ENCODE assay signal across 8 cellular contexts in the genomic region with DNA sequence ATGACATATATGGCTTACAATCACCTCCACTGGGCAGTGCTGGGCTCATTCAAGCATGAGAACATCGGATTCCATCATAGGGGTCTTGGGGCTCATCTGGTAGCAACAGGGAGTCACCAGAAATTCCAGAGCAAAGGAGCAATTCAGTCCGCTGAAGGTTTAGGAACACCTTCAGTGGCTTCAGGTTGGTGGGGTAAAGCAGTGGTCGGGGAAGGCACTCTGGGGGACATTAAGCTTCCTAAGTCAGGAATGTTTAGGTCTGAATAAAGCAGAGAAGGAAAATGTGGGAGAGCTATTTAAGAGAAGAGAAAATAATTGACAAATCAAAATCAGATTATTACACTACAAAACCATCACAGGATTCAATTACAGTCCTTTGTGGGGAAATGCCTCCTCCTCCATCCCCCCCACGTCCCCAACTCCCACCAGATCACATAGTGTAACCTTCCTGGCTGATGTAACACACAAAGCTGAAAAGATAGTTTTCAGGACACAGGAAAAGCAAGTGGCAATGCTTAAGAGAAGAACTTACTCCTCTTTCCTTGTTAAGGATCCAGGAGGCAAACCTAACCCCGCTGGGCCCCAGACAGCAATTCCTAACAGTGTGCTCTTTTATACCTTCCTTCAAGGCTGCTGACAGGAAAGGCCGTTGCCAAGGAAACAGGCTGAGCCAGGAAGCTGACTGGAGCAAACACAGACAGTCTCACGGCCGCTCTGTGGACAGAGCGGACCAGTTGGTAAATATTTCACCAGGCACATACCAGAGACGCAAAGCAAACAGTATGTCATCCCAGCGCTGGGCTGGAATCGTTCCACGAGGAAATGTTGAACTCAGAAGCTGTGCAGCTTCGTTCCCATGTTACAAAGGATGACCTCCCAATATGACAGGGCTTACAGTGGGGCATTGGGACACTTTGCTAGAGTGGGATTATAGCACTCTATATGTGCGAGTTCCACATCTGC. TPM values are rescaled to one million over a fixed set of nuclear protein-coding genes. Genes with fewer than 3 reads are reported as not detected.
DNase-seq lines count a peak whose midpoint lies in the region; ATAC-seq, FAIRE-seq and TF ChIP-seq lines count a peak whose summit lies in the region.

No MANE protein-coding gene starts in this region.

- no peaks in the 10 kb centered on the region for H3K36me3 ChIP-seq in endothelial cell of umbilical vein (ENCODE audit: control insufficient read depth in 2 of 2, extremely low read depth in 1 of 2, insufficient read depth in 2 of 2, low read length in 2 of 2)
- no peaks in the 10 kb centered on the region for H3K36me3 ChIP-seq in mesenchymal stem cell (ENCODE audit: control insufficient read depth in 1 of 2, insufficient read depth in 2 of 2, low read depth in 1 of 2, low read length in 2 of 2)
- no peaks in the 10 kb centered on the region for H3K36me3 ChIP-seq in uterus

- H4K8ac ChIP-seq in mesenchymal stem cell (ENCODE audit: low read length) = peak overlapping the region; percentile 86

- dilution Hi-C loops in endothelial cell of umbilical vein (cut with MboI; ENCODE audit: extremely low pct_ligation_motif_present, low sequenced_read_pairs) = no loop called here

- peak overlapping the region; percentile 98 for H2BK120ac ChIP-seq in mesenchymal stem cell (ENCODE audit: low read depth, low read length)

- TF ChIP-seq POLR2A in endothelial cell of umbilical vein (IDR thresholded peaks at IDR 0.05; ENCODE audit: low read depth, low read length) (peak; percentile 88), uterus (IDR thresholded peaks at IDR 0.05) (no peak)

- peak overlapping the region; percentile 85 to 91 for H2BK12ac ChIP-seq in mesenchymal stem cell (ENCODE audit: low read length in 2 of 2)

- H3K27me3 ChIP-seq in endothelial cell of umbilical vein (ENCODE audit: control insufficient read depth in 2 of 2, insufficient read depth in 2 of 2, low read length in 2 of 2) = no peaks in the 10 kb centered on the region
- H3K27me3 ChIP-seq in mesenchymal stem cell (ENCODE audit: control insufficient read depth in 1 of 2, insufficient read depth in 1 of 2, low read length in 2 of 2) = no peaks in the 10 kb centered on the region
- no peaks in the 10 kb centered on the region for H3K27me3 ChIP-seq in uterus

- H2AK5ac ChIP-seq in mesenchymal stem cell (ENCODE audit: low read length, severe bottlenecking) = peak overlapping the region; percentile 89

- peak; percentile 61 for ATAC-seq in HG02678 (IDR thresholded peaks at IDR 0.05; ENCODE audit: unreplicated experiment)
- no peak for ATAC-seq in activated CD4-positive, CD25-positive, alpha-beta regulatory T cell treated with anti-CD3 and anti-CD28 coated beads, Interleukin-2, amount 50 U/mL, for 24 hours
- ATAC-seq in GM18861 (IDR thresholded peaks at IDR 0.05; ENCODE audit: unreplicated experiment) = no peak

- FAIRE-seq in RCC 7860 (lab: Jason Lieb, UNC) = peak; percentile 96
- peak; percentile 97 for FAIRE-seq in endothelial cell of umbilical vein (lab: Jason Lieb, UNC)

- peak overlapping the region; percentile 94 for H3K27ac ChIP-seq in endothelial cell of umbilical vein (ENCODE audit: insufficient read depth, low read depth, low read length)
- H3K27ac ChIP-seq in mesenchymal stem cell (ENCODE audit: low read length, poor library complexity, severe bottlenecking) = peak overlapping the region; percentile 100
- peak overlapping the region; percentile 45 to 59 for H3K27ac ChIP-seq in uterus

- H2BK15ac ChIP-seq in mesenchymal stem cell (ENCODE audit: low read depth, poor library complexity, severe bottlenecking) = peak overlapping the region; percentile 48

- CTCF ChIA-PET in endothelial cell of umbilical vein (lab: Charles Lee) = interaction anchor here (0.8 to 5.6 kb wide), 10 partner anchors 17 to 181 kb away, joined by 3 to 114 read pairs (median 8); a partner anchor contains a TSS

- H3K14ac ChIP-seq in mesenchymal stem cell (ENCODE audit: low read length in 2 of 2) = peak overlapping the region in 1 of 2 experiments; percentile 69

- no peak overlapping the region for H3K23ac ChIP-seq in mesenchymal stem cell (ENCODE audit: low read length in 2 of 2)

- no peaks in the 10 kb centered on the region for H3K9me3 ChIP-seq in endothelial cell of umbilical vein (replicated peaks; ENCODE audit: control insufficient read depth, insufficient read depth, low read length)
- H3K9me3 ChIP-seq in mesenchymal stem cell (ENCODE audit: control insufficient read depth, low read length) = no peaks in the 10 kb centered on the region
- no peaks in the 10 kb centered on the region for H3K9me3 ChIP-seq in uterus

- H3K4me3 ChIP-seq in endothelial cell of umbilical vein (replicated peaks in 1 of 3; ENCODE audit: insufficient read depth in 1 of 3, low read depth in 1 of 3, low read length in 3 of 3) (peak overlapping the region in 2 of 3 experiments; percentile 8 to 12), mesenchymal stem cell (ENCODE audit: insufficient read depth in 1 of 2, low read depth in 1 of 2, low read length in 2 of 2) (peak overlapping the region in 1 of 2 experiments; percentile 35), uterus (no peak overlapping the region)

- POLR2A ChIA-PET in endothelial cell of umbilical vein (lab: Charles Lee) = interaction anchor here (1.2 to 1.8 kb wide), 2 partner anchors 57 to 97 kb away, joined by 4 to 8 read pairs; a partner anchor contains a TSS

- H2AFZ ChIP-seq in endothelial cell of umbilical vein (ENCODE audit: low read depth, low read length) (no peak overlapping the region), mesenchymal stem cell (ENCODE audit: low read depth, low read length) (no peak overlapping the region)

- no peaks in the 10 kb centered on the region for H3K79me2 ChIP-seq in endothelial cell of umbilical vein (ENCODE audit: control insufficient read depth, insufficient read depth, low read length)

- H4K20me1 ChIP-seq in endothelial cell of umbilical vein (replicated peaks; ENCODE audit: control insufficient read depth, extremely low read depth, insufficient read depth, low read length) = no peaks in the 10 kb centered on the region

- WGBS in mesenchymal stem cell = 14% methylated on average over 13 of the region's 15 CpGs

- H3K9ac ChIP-seq in endothelial cell of umbilical vein (replicated peaks; ENCODE audit: extremely low read depth, insufficient read depth, low read length) (peak overlapping the region; percentile 85), mesenchymal stem cell (ENCODE audit: low read length) (peak overlapping the region; percentile 88)

- H4K91ac ChIP-seq in mesenchymal stem cell (ENCODE audit: low read length) = peak overlapping the region; percentile 77

- peak overlapping the region; percentile 94 for H2BK5ac ChIP-seq in mesenchymal stem cell (ENCODE audit: low read depth, low read length, poor library complexity, severe bottlenecking)

- H3K4me2 ChIP-seq in endothelial cell of umbilical vein (ENCODE audit: insufficient read depth, low read length) (peak overlapping the region; percentile 68), mesenchymal stem cell (ENCODE audit: low read length, poor library complexity, severe bottlenecking) (peak overlapping the region; percentile 30)

- BruUV-seq in endothelial cell of umbilical vein (replicated peaks; lab: Mats Ljungman, UMichigan) = TSS peak; percentile 96

- H3K4ac ChIP-seq in mesenchymal stem cell (ENCODE audit: low read depth in 1 of 2, low read length in 2 of 2) = peak overlapping the region; percentile 67 to 71

- intact Hi-C loops in endothelial cell of umbilical vein (cut with micrococcal nuclease) (loop anchor here (1.0 to 10.0 kb wide), 10 partner anchors 27 to 1995 kb away; a partner anchor contains a TSS), uterus (cut with DNase I; ENCODE audit: low total_unique reads) (loop anchor here (5.0 kb wide), 1 partner anchor 178 kb away; no protein-coding TSS in a partner anchor)

- no peaks in the 10 kb centered on the region for H3K9me1 ChIP-seq in endothelial cell of umbilical vein (replicated peaks; ENCODE audit: control insufficient read depth, extremely low read depth, insufficient read depth, low read length)

- H3K18ac ChIP-seq in mesenchymal stem cell (ENCODE audit: low read depth in 1 of 2, low read length in 2 of 2) = peak overlapping the region; percentile 84 to 93

- TF ChIP-seq CTCF in AG09319 (IDR thresholded peaks at IDR 0.05; ENCODE audit: low read depth, low read length) (no peak), endothelial cell of umbilical vein (IDR thresholded peaks at IDR 0.05; ENCODE audit: extremely low read depth in 1 of 2, insufficient read depth in 1 of 2, low read depth in 1 of 2, low read length in 2 of 2) (no peak), uterus (IDR thresholded peaks at IDR 0.05) (no peak)

- H3K4me1 ChIP-seq in endothelial cell of umbilical vein (ENCODE audit: control insufficient read depth, extremely low read depth, insufficient read depth, low read length) = peaks cover 30% of the 10 kb centered on the region
- peaks cover 11% of the 10 kb centered on the region for H3K4me1 ChIP-seq in mesenchymal stem cell (ENCODE audit: control insufficient read depth, insufficient read depth, low read depth, low read length)
- no peaks in the 10 kb centered on the region for H3K4me1 ChIP-seq in uterus

- DNase-seq in AG09319 (ENCODE audit: extremely low read depth, low read depth) = peak; percentile 96
- DNase-seq in RCC 7860 (ENCODE audit: low spot score) = peak; percentile 99
- DNase-seq in endothelial cell of umbilical vein (ENCODE audit: low read depth, low spot score) = peak; percentile 99
- peak; percentile 100 for DNase-seq in mesenchymal stem cell
- peak; percentile 66 to 81 for DNase-seq in uterus

- H3K79me1 ChIP-seq in mesenchymal stem cell (replicated peaks; ENCODE audit: low read length, poor library complexity, severe bottlenecking) = no peaks in the 10 kb centered on the region

TF ChIP-seq in endothelial cell of umbilical vein, 7 proteins besides CTCF, POLR2A, EP300 and RAD21 (continues in another document):
- TF ChIP-seq POLR2AphosphoS5 (IDR thresholded peaks at IDR 0.05; ENCODE audit: insufficient read depth, low read depth, low read length) (peak; percentile 73), GATA2 (IDR thresholded peaks at IDR 0.05; ENCODE audit: insufficient read depth, insufficient read length, low read depth, low read length) (no peak), EZH2 (IDR thresholded peaks at IDR 0.05; ENCODE audit: borderline replicate concordance, low read depth, low read length, severe bottlenecking) (no peak), JUN (IDR thresholded peaks at IDR 0.05; ENCODE audit: borderline replicate concordance, insufficient read depth, insufficient read length, low read depth) (peak; percentile 55)

RNA-seq across cellular contexts. Expression of a gene that starts 57.5 kb away (rescaled TPM):
- total RNA-seq in endothelial cell of umbilical vein (11.1 and 14.5 TPM in 2 replicates), uterus (100 to 1,000 TPM in 2 of 4 donors, 10 to 100 TPM in 2; 70.9 to 163 (median 115) TPM)
- 7.6 and 11.4 TPM in 2 replicates for polyA plus RNA-seq in endothelial cell of umbilical vein
- 10.9 and 12.3 TPM in 2 replicates for polyA plus RNA-seq in endothelial cell of umbilical vein (2011; cell fraction: cytosol; rRNA removed)
- 11.8 and 12.1 TPM in 2 replicates for polyA plus RNA-seq in endothelial cell of umbilical vein (2011; cell fraction: nucleus; rRNA removed)
- polyA plus RNA-seq in endothelial cell of umbilical vein (2012) = 11.6 and 15.5 TPM in 2 replicates
- 5.8 and 12.4 TPM in 2 replicates for polyA minus RNA-seq in endothelial cell of umbilical vein
- polyA minus RNA-seq in endothelial cell of umbilical vein (2011; cell fraction: cytosol; rRNA and poly(A)+ RNA removed) = not detected
- 10.3 and 13.6 TPM in 2 replicates for polyA minus RNA-seq in endothelial cell of umbilical vein (2011; cell fraction: nucleus; rRNA and poly(A)+ RNA removed)
- polyA plus RNA-seq in mesenchymal stem cell (2013, experiment 1 of 2) = 22.4 TPM
- polyA plus RNA-seq in mesenchymal stem cell (2013, experiment 2 of 2) = 23.5 TPM

Comparison
In these comparisons a context has a peak if more than half of its experiments do, and no peak if none do; other contexts are left out.
1. H3K4me3 ChIP-seq: peak in endothelial cell of umbilical vein (2 of 3); none in uterus (0 of 2).
2. Peak in every context shown above with its lines, with median percentiles within 50 percentile points of each other: DNase-seq and H3K27ac ChIP-seq.